Comparison of ENCODE assay signal across 1 cellular context in genomic region chr10:101060951-101061813, GRCh38.
TF ChIP-seq lines count a peak whose summit lies in the region.

No MANE protein-coding gene starts in this region.

TF ChIP-seq in HepG2, 621 proteins besides CTCF, POLR2A, EP300 and RAD21 (continued from another document and continues in another):
- 0 out of 2 replicates have a peak, but pooled peaks have one; percentile 17 for TF ChIP-seq KLF12 (CRISPR knock-in tag; IDR thresholded peaks at IDR 0.05; ENCODE audit: borderline replicate concordance)
- TF ChIP-seq HNF1A (IDR thresholded peaks at IDR 0.05; ENCODE audit: low read depth) = no peak
- TF ChIP-seq HNF1A (CRISPR knock-in tag; IDR thresholded peaks at IDR 0.05; ENCODE audit: borderline replicate concordance) = peak; percentile 69; the same call in 1 of the 2 replicates
- no peak for TF ChIP-seq PRMT3 (CRISPR knock-in tag; IDR thresholded peaks at IDR 0.05; ENCODE audit: borderline replicate concordance, low read depth)
- no peak for TF ChIP-seq CREB1 (IDR thresholded peaks at IDR 0.05)
- no peak for TF ChIP-seq CREB1 (CRISPR knock-in tag; IDR thresholded peaks at IDR 0.05)
- TF ChIP-seq NR2F6 (IDR thresholded peaks at IDR 0.05) = no peak
- peak; percentile 28; the same call in 1 of the 2 replicates for TF ChIP-seq NR2F6 (CRISPR knock-in tag; IDR thresholded peaks at IDR 0.05)
- TF ChIP-seq POLR2AphosphoS5 (IDR thresholded peaks at IDR 0.05; ENCODE audit: low read depth, low read length) = peak; percentile 83
- peak; percentile 96; the same call in 1 of the 2 replicates for TF ChIP-seq ZFP82 (CRISPR knock-in tag; IDR thresholded peaks at IDR 0.05; ENCODE audit: borderline replicate concordance)
- TF ChIP-seq ZNF790 (CRISPR knock-in tag; IDR thresholded peaks at IDR 0.05; ENCODE audit: borderline replicate concordance) = peak; percentile 70; the same call in 1 of the 2 replicates
- no peak for TF ChIP-seq ZNF773 (CRISPR knock-in tag; IDR thresholded peaks at IDR 0.05; ENCODE audit: borderline replicate concordance)
- peak; percentile 65; the same call in 1 of the 2 replicates for TF ChIP-seq ARID4A (CRISPR knock-in tag; IDR thresholded peaks at IDR 0.05; ENCODE audit: borderline replicate concordance)
- TF ChIP-seq ZFP90 (CRISPR knock-in tag; IDR thresholded peaks at IDR 0.05; ENCODE audit: borderline replicate concordance) = no peak; the same call in 1 of the 2 replicates
- no peak for TF ChIP-seq TRIM22 (IDR thresholded peaks at IDR 0.05)
- TF ChIP-seq YY1 (IDR thresholded peaks at IDR 0.05; ENCODE audit: insufficient read depth, insufficient replicate concordance, low read depth, low read length) = peak; percentile 82
- no peak for TF ChIP-seq ZNF326 (CRISPR knock-in tag; IDR thresholded peaks at IDR 0.05; ENCODE audit: borderline replicate concordance)
- TF ChIP-seq ZNF274 (CRISPR knock-in tag; IDR thresholded peaks at IDR 0.05) = peak; percentile 83; the same call in 1 of the 2 replicates
- TF ChIP-seq RORA (CRISPR knock-in tag; IDR thresholded peaks at IDR 0.05) = no peak
- TF ChIP-seq LRRFIP1 (CRISPR knock-in tag; conservative IDR thresholded peaks at IDR 0.05) = no peak
- TF ChIP-seq KIAA2018 (CRISPR knock-in tag; IDR thresholded peaks at IDR 0.05; ENCODE audit: borderline replicate concordance) = no peak
- TF ChIP-seq BCLAF1 (IDR thresholded peaks at IDR 0.05) = no peak
- peak; percentile 84; the same call in 1 of the 2 replicates for TF ChIP-seq MXD3 (CRISPR knock-in tag; IDR thresholded peaks at IDR 0.05)
- no peak for TF ChIP-seq FOSL2 (CRISPR knock-in tag; IDR thresholded peaks at IDR 0.05)
- peak; percentile 67 for TF ChIP-seq HNRNPLL (IDR thresholded peaks at IDR 0.05; ENCODE audit: low read depth, low read length, poor library complexity, severe bottlenecking)
- 0 out of 2 replicates have a peak, but pooled peaks have one; percentile 60 for TF ChIP-seq ZBTB34 (CRISPR knock-in tag; IDR thresholded peaks at IDR 0.05)
